Comparison of ENCODE assay signal across 24 cellular contexts in genomic region chr7:74496272-74496671, GRCh38.
"Had no signal": no experiment of that assay in that cellular context is flagged by ENCODE, and none has a peak within 500 bp of the region (broad histone marks: within the 10 kb centered on the region; RNA-seq: fewer than 3 reads in every experiment).

No MANE protein-coding gene starts in this region.

- H3K36me3 ChIP-seq: cardiac muscle cell, gastroesophageal sphincter, heart left ventricle, sigmoid colon, uterus had no signal

- H3K9me3 ChIP-seq: sigmoid colon, tibial artery, uterus had no signal

- ATAC-seq: gastroesophageal sphincter; stimulated activated naive CD8-positive, alpha-beta T cell treated with anti-CD3 and anti-CD28 coated beads, Interleukin-15, Interleukin-2, amounts not matched to agents 100 U/mL and 50 U/mL, for 24 hours; T-cell had no signal

- H3K9me3 Mint-ChIP-seq: activated T-helper 2 cell treated with anti-CD3 and anti-CD28 coated beads, Interferon-gamma antibody, Interleukin-2, Interleukin-4, amounts not matched to agents 10 μg/mL and 5 μg/mL and 100 μg/mL, durations not matched to agents 14 hours and 24 hours and 36 hours had no signal

- H3K27me3 Mint-ChIP-seq: activated naive CD8-positive, alpha-beta T cell treated with anti-CD3 and anti-CD28 coated beads, Interleukin-2, amount 10 ng/mL, durations not matched to agents 7 days and 5 days had no signal

- DNase-seq: activated CD4-positive, alpha-beta T cell treated with anti-CD3 and anti-CD28 coated beads, Interleukin-2, amount 50 U/mL, for 4 hours; activated CD8-positive, alpha-beta memory T cell treated with anti-CD3 and anti-CD28 coated beads for 24 hours; activated CD8-positive, alpha-beta memory T cell treated with anti-CD3 and anti-CD28 coated beads, Interleukin-2, amount 50 U/mL, for 4 hours; activated naive CD4-positive, alpha-beta T cell; activated naive CD8-positive, alpha-beta T cell treated with anti-CD3 and anti-CD28 coated beads, Interleukin-2, amount 10 ng/mL, durations not matched to agents 7 days and 5 days; activated T-cell treated with anti-CD3 and anti-CD28 coated beads, Interleukin-2, amount 50 U/mL, for 24 hours; cortex of kidney; endodermal cell; heart left ventricle; islet precursor cell; left cardiac atrium; occipital lobe; posterior cingulate gyrus; sigmoid colon; stimulated activated CD4-positive, alpha-beta T cell treated with anti-CD3 and anti-CD28 coated beads, Interleukin-4, amount 100 ng/mL, for 1 hour; stimulated activated naive CD8-positive, alpha-beta T cell treated with anti-CD3 and anti-CD28 coated beads, Interleukin-15, Interleukin-2, amounts not matched to agents 100 U/mL and 50 U/mL, for 24 hours; T-cell; tibial artery; uterus had no signal

- H3K27me3 ChIP-seq: cardiac muscle cell, gastroesophageal sphincter, heart left ventricle, sigmoid colon, tibial artery, uterus had no signal

- H3K27ac Mint-ChIP-seq: activated naive CD8-positive, alpha-beta T cell treated with anti-CD3 and anti-CD28 coated beads, Interleukin-2, amount 10 ng/mL, durations not matched to agents 7 days and 5 days; activated T-cell treated with anti-CD3 and anti-CD28 coated beads, Interleukin-2, amount 50 U/mL, for 24 hours; activated T-helper 2 cell treated with anti-CD3 and anti-CD28 coated beads, Interferon-gamma antibody, Interleukin-2, Interleukin-4, amounts not matched to agents 10 μg/mL and 5 μg/mL and 100 μg/mL, durations not matched to agents 14 hours and 24 hours and 36 hours; T-cell had no signal

- H3K4me1 ChIP-seq: uterus had no signal

- H3K4me1 Mint-ChIP-seq: activated naive CD8-positive, alpha-beta T cell treated with anti-CD3 and anti-CD28 coated beads, Interleukin-2, amount 10 ng/mL, durations not matched to agents 7 days and 5 days; T-cell had no signal

- H3K4me3 Mint-ChIP-seq: activated naive CD8-positive, alpha-beta T cell treated with anti-CD3 and anti-CD28 coated beads, Interleukin-2, amount 10 ng/mL, durations not matched to agents 7 days and 5 days; activated T-cell treated with anti-CD3 and anti-CD28 coated beads, Interleukin-2, amount 50 U/mL, for 24 hours; endodermal cell; nephron; T-cell had no signal

- H3K27ac ChIP-seq: epithelial cell of prostate, tibial artery, uterus had no signal

- H3K36me3 Mint-ChIP-seq: activated naive CD8-positive, alpha-beta T cell treated with anti-CD3 and anti-CD28 coated beads, Interleukin-2, amount 10 ng/mL, durations not matched to agents 7 days and 5 days; T-cell had no signal

- H3K4me3 ChIP-seq: cardiac muscle cell, gastroesophageal sphincter, heart left ventricle, sigmoid colon, tibial artery, uterus had no signal
